Comparison of ENCODE assay signal across 22 cellular contexts in genomic region chr3:112569265-112569664, GRCh38.
"Had no signal": no experiment of that assay in that cellular context is flagged by ENCODE, and none has a peak within 500 bp of the region (broad histone marks: within the 10 kb centered on the region; RNA-seq: fewer than 3 reads in every experiment).

No MANE protein-coding gene starts in this region.

- H3K4me3 Mint-ChIP-seq: activated T-cell treated with anti-CD3 and anti-CD28 coated beads, Interleukin-2, amount 50 U/mL, for 4 hours; endodermal cell; naive B cell; stimulated activated effector memory CD8-positive, alpha-beta T cell treated with anti-CD3 and anti-CD28 coated beads, Interleukin-12 subunit alpha, Interleukin-12 subunit beta, amount 100 ng/mL, for 72 hours; stimulated activated naive CD8-positive, alpha-beta T cell treated with anti-CD3 and anti-CD28 coated beads, Interleukin-15, amount 100 ng/mL, for 72 hours; WTC11 had no signal

- H3K9me3 ChIP-seq: heart right ventricle, mucosa of descending colon, right lobe of liver, tibial artery had no signal

- H3K9me3 Mint-ChIP-seq: activated T-cell treated with anti-CD3 and anti-CD28 coated beads, Interleukin-2, amount 50 U/mL, for 4 hours; activated T-helper 2 cell treated with anti-CD3 and anti-CD28 coated beads, Interferon-gamma antibody, Interleukin-2, Interleukin-4, amounts not matched to agents 10 μg/mL and 5 μg/mL and 100 μg/mL, durations not matched to agents 14 hours and 24 hours and 36 hours; endodermal cell; naive B cell; stimulated activated effector memory CD8-positive, alpha-beta T cell treated with anti-CD3 and anti-CD28 coated beads, Interleukin-12 subunit alpha, Interleukin-12 subunit beta, amount 100 ng/mL, for 72 hours; stimulated activated naive CD8-positive, alpha-beta T cell treated with anti-CD3 and anti-CD28 coated beads, Interleukin-15, amount 100 ng/mL, for 72 hours; WTC11 had no signal

- H3K27ac ChIP-seq: coronary artery, epithelial cell of prostate, right lobe of liver, skin epidermis, tibial artery had no signal

- H3K27ac Mint-ChIP-seq: activated T-helper 2 cell treated with anti-CD3 and anti-CD28 coated beads, Interferon-gamma antibody, Interleukin-2, Interleukin-4, amounts not matched to agents 10 μg/mL and 5 μg/mL and 100 μg/mL, durations not matched to agents 14 hours and 24 hours and 36 hours; endodermal cell; stimulated activated effector memory CD8-positive, alpha-beta T cell treated with anti-CD3 and anti-CD28 coated beads, Interleukin-12 subunit alpha, Interleukin-12 subunit beta, amount 100 ng/mL, for 72 hours; stimulated activated naive CD8-positive, alpha-beta T cell treated with anti-CD3 and anti-CD28 coated beads, Interleukin-15, amount 100 ng/mL, for 72 hours; WTC11 had no signal

- H3K4me1 Mint-ChIP-seq: stimulated activated naive CD8-positive, alpha-beta T cell treated with anti-CD3 and anti-CD28 coated beads, Interleukin-15, amount 100 ng/mL, for 72 hours had no signal

- H3K4me3 ChIP-seq: coronary artery, heart right ventricle, mucosa of descending colon, right lobe of liver, skin epidermis, tibial artery had no signal

- ATAC-seq: activated T-cell treated with anti-CD3 and anti-CD28 coated beads, Interleukin-2, amount 50 U/mL, for 4 hours; heart right ventricle; left colon; mucosa of descending colon; stimulated activated effector memory CD8-positive, alpha-beta T cell treated with anti-CD3 and anti-CD28 coated beads, Interleukin-12 subunit alpha, Interleukin-12 subunit beta, amount 100 ng/mL, for 72 hours; stimulated activated naive CD8-positive, alpha-beta T cell treated with anti-CD3 and anti-CD28 coated beads, Interleukin-15, amount 100 ng/mL, for 72 hours; WTC11 had no signal

- H3K4me1 ChIP-seq: right lobe of liver, tibial artery had no signal

- DNase-seq: activated CD8-positive, alpha-beta memory T cell treated with anti-CD3 and anti-CD28 coated beads, Interleukin-2, amount 50 U/mL, for 48 hours; activated naive CD4-positive, alpha-beta T cell; activated T-cell treated with anti-CD3 and anti-CD28 coated beads, Interleukin-2, amount 50 U/mL, for 4 hours; amygdala; endodermal cell; heart right ventricle; left colon; mesendoderm; mucosa of descending colon; naive B cell; posterior cingulate gyrus; right lobe of liver; stimulated activated CD4-positive, alpha-beta T cell treated with anti-CD3 and anti-CD28 coated beads, Interleukin-2, amount 100 ng/mL, for 24 hours; stimulated activated naive CD8-positive, alpha-beta T cell treated with anti-CD3 and anti-CD28 coated beads, Interleukin-15, amount 100 ng/mL, for 72 hours; T-helper 9 cell; tibial artery had no signal

- H3K27me3 Mint-ChIP-seq: naive B cell; stimulated activated naive CD8-positive, alpha-beta T cell treated with anti-CD3 and anti-CD28 coated beads, Interleukin-15, amount 100 ng/mL, for 72 hours had no signal

- H3K27me3 ChIP-seq: heart right ventricle, right lobe of liver, tibial artery had no signal
